Comparison of ENCODE assay signal across 23 cellular contexts in genomic region chr4:123708902-123709301, GRCh38.
A peak's percentile ranks its signal among the peaks of the same experiment; 100 is the strongest.
DNase-seq lines count a peak whose midpoint lies in the region; ATAC-seq and TF ChIP-seq lines count a peak whose summit lies in the region.
"Had no signal": no experiment of that assay in that cellular context is flagged by ENCODE, and none has a peak within 500 bp of the region (broad histone marks: within the 10 kb centered on the region; RNA-seq: fewer than 3 reads in every experiment).

No MANE protein-coding gene starts in this region.

- peak; percentile 15 for DNase-seq in ELF-1 (ENCODE audit: low read depth, low spot score)
- DNase-seq in endodermal cell: no peak
- DNase-seq in mesendoderm: no peak
- no peak for DNase-seq in Right ventricle myocardium inferior (ENCODE audit: missing footprints)
- no peak for DNase-seq in erythroblast (lab: John Stamatoyannopoulos, UW)
- DNase-seq: 8988T; ACHN; AML-193; CD4-positive, alpha-beta T cell; CD8-positive, alpha-beta memory T cell; DMS 273 treated with DMSO at 0.1 percent for 48 hours; DMS79; EL; GF-D8; H7; HCEC 1CT had no signal

- H3K27me3 Mint-ChIP-seq in endodermal cell (ENCODE audit: insufficient read depth): peaks cover 12% of the 10 kb centered on the region

- H3K79me1 ChIP-seq in mesendoderm (ENCODE audit: low read length): no peaks in the 10 kb centered on the region

- H3K27ac ChIP-seq in HUES6 (ENCODE audit: low read depth, low read length): peak overlapping the region; percentile 0; the same call in 1 of the 2 replicates
- H3K27ac ChIP-seq in endodermal cell (ENCODE audit: low read depth, low read length): no peak overlapping the region
- no peak overlapping the region for H3K27ac ChIP-seq in mesendoderm (ENCODE audit: low read depth, low read length)
- H3K27ac ChIP-seq: A549; BLaER1 treated with 17β-estradiol and CSF1 and Interleukin-3, amounts not matched to agents 10 nM and 100 nM; GM23248 had no signal

- intact Hi-C loops in Right ventricle myocardium inferior (cut with DNase I): no loop called here

- no peak overlapping the region for H2BK5ac ChIP-seq in mesendoderm (ENCODE audit: low read length)

- H3K27ac Mint-ChIP-seq in endodermal cell: peak overlapping the region; percentile 21
- H3K27ac Mint-ChIP-seq: CD14-positive monocyte; CD4-positive, alpha-beta T cell; CD8-positive, alpha-beta memory T cell had no signal

- H2AK5ac ChIP-seq in mesendoderm (ENCODE audit: low read length): no peak overlapping the region

- H3K56ac ChIP-seq in mesendoderm (ENCODE audit: low read length): no peak overlapping the region

- H4K5ac ChIP-seq in mesendoderm (ENCODE audit: low read length): no peak overlapping the region

- H3K4me1 Mint-ChIP-seq in endodermal cell: peaks cover 11% of the 10 kb centered on the region
- H3K4me1 Mint-ChIP-seq: CD14-positive monocyte; CD8-positive, alpha-beta memory T cell had no signal

- WGBS in endodermal cell (ENCODE audit: insufficient coverage in 1 of 2, insufficient read length in 1 of 2), 2 experiments: 89 to 100% methylated on average over 1 to 2 of the region's 2 CpGs
- no CpG with 5 or more reads among the region's 2 CpGs for WGBS in mesendoderm (ENCODE audit: extremely low coverage, insufficient coverage, low lambda C conversion rate)

- H3K9ac ChIP-seq in HUES6 (ENCODE audit: low read length) (peak overlapping the region; percentile 38), endodermal cell (ENCODE audit: extremely low read depth, low read length, poor library complexity, severe bottlenecking) (no peak overlapping the region), mesendoderm (ENCODE audit: low read length) (no peak overlapping the region)
- H3K9ac ChIP-seq: BLaER1 treated with 17β-estradiol and CSF1 and Interleukin-3, amounts not matched to agents 10 nM and 100 nM; GM23248 had no signal

- peaks cover 19% of the 10 kb centered on the region for H3K36me3 Mint-ChIP-seq in endodermal cell (ENCODE audit: low read depth)
- H3K36me3 Mint-ChIP-seq: CD14-positive monocyte had no signal

- H3K4me3 ChIP-seq in HUES6 (ENCODE audit: low read depth, low read length): no peak overlapping the region
- peak overlapping the region; percentile 43 for H3K4me3 ChIP-seq in endodermal cell (ENCODE audit: low read length)
- H3K4me3 ChIP-seq in mesendoderm (ENCODE audit: low read length): no peak overlapping the region
- H3K4me3 ChIP-seq: A549; BLaER1 treated with 17β-estradiol and CSF1 and Interleukin-3, amounts not matched to agents 10 nM and 100 nM; GM23248 had no signal

- no peak overlapping the region for H4K8ac ChIP-seq in mesendoderm (ENCODE audit: low read depth, low read length)

- H3K36me3 ChIP-seq in HUES6 (ENCODE audit: control insufficient read depth, insufficient read depth, low read length): no peaks in the 10 kb centered on the region
- H3K36me3 ChIP-seq in endodermal cell (ENCODE audit: control insufficient read depth, insufficient read depth, low read length): no peaks in the 10 kb centered on the region
- no peaks in the 10 kb centered on the region for H3K36me3 ChIP-seq in mesendoderm (ENCODE audit: control insufficient read depth, insufficient read depth, low read length)
- H3K36me3 ChIP-seq: BE2C; BLaER1 treated with 17β-estradiol and CSF1 and Interleukin-3, amounts not matched to agents 10 nM and 100 nM had no signal

- no peaks in the 10 kb centered on the region for H3K27me3 ChIP-seq in HUES6 (ENCODE audit: control insufficient read depth, insufficient read depth, low read length)
- no peaks in the 10 kb centered on the region for H3K27me3 ChIP-seq in endodermal cell (ENCODE audit: control insufficient read depth, insufficient read depth, low read length, poor library complexity, severe bottlenecking)
- H3K27me3 ChIP-seq in mesendoderm (ENCODE audit: insufficient read depth, low read length, poor library complexity): no peaks in the 10 kb centered on the region
- H3K27me3 ChIP-seq: BE2C; BLaER1 treated with 17β-estradiol and CSF1 and Interleukin-3, amounts not matched to agents 10 nM and 100 nM had no signal

- peaks cover 36% of the 10 kb centered on the region for H3K9me3 Mint-ChIP-seq in endodermal cell

- no peak overlapping the region for H3K4me3 Mint-ChIP-seq in endodermal cell
- H3K4me3 Mint-ChIP-seq: CD14-positive monocyte; CD4-positive, alpha-beta T cell; CD8-positive, alpha-beta memory T cell had no signal

- H2BK120ac ChIP-seq in mesendoderm (ENCODE audit: low read depth, low read length): no peak overlapping the region

- H3K4me2 ChIP-seq in mesendoderm (ENCODE audit: low read length): no peak overlapping the region
- H3K4me2 ChIP-seq: A549; BLaER1 treated with 17β-estradiol and CSF1 and Interleukin-3, amounts not matched to agents 10 nM and 100 nM had no signal

- H3K79me2 ChIP-seq in mesendoderm (ENCODE audit: control insufficient read depth, insufficient read depth, low read length): no peaks in the 10 kb centered on the region

- peak overlapping the region; percentile 67 for H2BK15ac ChIP-seq in mesendoderm (replicated peaks; ENCODE audit: low read depth)

- TF ChIP-seq CTCF in endodermal cell (conservative IDR thresholded peaks at IDR 0.05): no peak

- H3K4me1 ChIP-seq in HUES6 (ENCODE audit: control insufficient read depth, insufficient read depth, low read length): peaks cover 6% of the 10 kb centered on the region; the same call in 1 of the 2 replicates
- no peaks in the 10 kb centered on the region for H3K4me1 ChIP-seq in endodermal cell (ENCODE audit: control insufficient read depth, insufficient read depth, low read length)
- H3K4me1 ChIP-seq in mesendoderm (ENCODE audit: control insufficient read depth, low read depth, low read length): peaks cover 2% of the 10 kb centered on the region
- H3K4me1 ChIP-seq: A549; BE2C; BLaER1 treated with 17β-estradiol and CSF1 and Interleukin-3, amounts not matched to agents 10 nM and 100 nM had no signal

- H3K4ac ChIP-seq in mesendoderm (ENCODE audit: low read depth, low read length): no peak overlapping the region

- TF ChIP-seq POLR2A in erythroblast (IDR thresholded peaks at IDR 0.05; ENCODE audit: low read length): no peak

- H3K18ac ChIP-seq in mesendoderm (ENCODE audit: low read length): no peak overlapping the region

- ATAC-seq in GM21619 (IDR thresholded peaks at IDR 0.05; ENCODE audit: unreplicated experiment) (no peak), Right ventricle myocardium inferior (no peak)
- ATAC-seq: A549 had no signal

- H3K9me3 ChIP-seq in HUES6 (ENCODE audit: control insufficient read depth, insufficient read depth, low read depth, low read length) (peaks cover 9% of the 10 kb centered on the region; the same call in 1 of the 2 replicates), endodermal cell (ENCODE audit: control insufficient read depth, low read length) (peaks cover 32% of the 10 kb centered on the region)
- H3K9me3 ChIP-seq: A549, BE2C had no signal

- H3K23ac ChIP-seq in mesendoderm (ENCODE audit: low read length): no peak overlapping the region
